8 cellular contexts compared by ENCODE assay signal in genomic region chr22:38872172-38872830, GRCh38. TPM values are rescaled to one million over a fixed set of nuclear protein-coding genes. Genes with fewer than 3 reads are reported as not detected.
DNase-seq lines count a peak whose midpoint lies in the region; ATAC-seq, FAIRE-seq and TF ChIP-seq lines count a peak whose summit lies in the region.

Gene CBX6 (minus strand): TSS chr22:38872216. CDS start chr22:38872190, 26 bp downstream.

- peak in 1 of 2 experiments; percentile 15; a peak in 1 of 5 replicates for TF ChIP-seq EP300 in A549 (IDR thresholded peaks at IDR 0.05)

- TF ChIP-seq CTCF in A549 (IDR thresholded peaks at IDR 0.05) (no peak), WERI-Rb-1 (IDR thresholded peaks at IDR 0.05; ENCODE audit: low read depth, low read length) (no peak)

- H3K27me3 ChIP-seq in WERI-Rb-1 (ENCODE audit: insufficient read depth, low read depth, severe bottlenecking) (no peaks in the 10 kb centered on the region), skeletal muscle tissue (ENCODE audit: control insufficient read depth in 3 of 3, insufficient read depth in 3 of 3, low read length in 3 of 3) (no peaks in the 10 kb centered on the region)

- peak within 1 kb of the TSS; percentile 88 for H3K4me3 ChIP-seq in A549
- peak within 1 kb of the TSS; percentile 90 for H3K4me3 ChIP-seq in WERI-Rb-1 (ENCODE audit: low read depth, low read length)
- H3K4me3 ChIP-seq in iPS-18c (ENCODE audit: insufficient read depth, low read depth, low read length) = peak within 1 kb of the TSS; percentile 89
- peak within 1 kb of the TSS; percentile 79 to 91 (median 89) for H3K4me3 ChIP-seq in skeletal muscle tissue (ENCODE audit: low read length in 3 of 3)

- TF ChIP-seq POLR2A in A549 (IDR thresholded peaks at IDR 0.05; ENCODE audit: low read length) = peak; percentile 51

- no peak for FAIRE-seq in A549 (lab: Jason Lieb, UNC)

- POLR2A ChIA-PET in A549 (lab: Yijun Ruan, JAX) = interaction anchor here (0.6 to 2.4 kb wide), 5 partner anchors 10 to 131 kb away, joined by 3 to 18 read pairs (median 11); no protein-coding TSS in a partner anchor

- ATAC-seq in A549 = peak; percentile 65 to 72
- peak; percentile 60 for ATAC-seq in GM18868 (IDR thresholded peaks at IDR 0.05; ENCODE audit: unreplicated experiment)
- ATAC-seq in HG03159 (IDR thresholded peaks at IDR 0.05; ENCODE audit: unreplicated experiment) = peak; percentile 61

- WGBS in A549 (ENCODE audit: missing lambda C conversion rate) = 4% methylated on average over 5 of the region's 73 CpGs

- in situ Hi-C loops in T47D (cut with HindIII; ENCODE audit: low pct_unique_long_range_greater_than_20kb, low sequenced_read_pairs) = no loop called here

- H3K9ac ChIP-seq in skeletal muscle tissue (ENCODE audit: low read depth in 1 of 3, low read length in 3 of 3) = peak within 1 kb of the TSS; percentile 91 to 94 (median 94)

- H3K4me1 ChIP-seq in A549 (peaks cover 23% of the 10 kb centered on the region), skeletal muscle tissue (ENCODE audit: control insufficient read depth in 3 of 3, insufficient read depth in 3 of 3, low read length in 3 of 3) (peaks cover 26 to 34% (median 28%) of the 10 kb centered on the region in 3 donors)

- DNase-seq in A549 (ENCODE audit: low read depth in 1 of 2, low spot score in 1 of 2) = peak; percentile 86 to 91
- DNase-seq in NCI-H2227 treated with DMSO at 0.1 percent for 48 hours (lab: John Stamatoyannopoulos, UW) = peak; percentile 89
- peak; percentile 95 for DNase-seq in WERI-Rb-1
- peak; percentile 93 to 94 for DNase-seq in T47D (ENCODE audit: low read depth in 1 of 2, low spot score in 1 of 2)

- peaks cover 31% of the 10 kb centered on the region for H3K36me3 ChIP-seq in WERI-Rb-1
- H3K36me3 ChIP-seq in skeletal muscle tissue (ENCODE audit: control insufficient read depth in 3 of 3, insufficient read depth in 3 of 3, low read length in 3 of 3) = peaks cover 0 to 16% (median 10%) of the 10 kb centered on the region in 3 donors

- H3K4me2 ChIP-seq in A549 = peak within 1 kb of the TSS; percentile 91

- no peaks in the 10 kb centered on the region for H3K9me3 ChIP-seq in A549
- H3K9me3 ChIP-seq in WERI-Rb-1 (ENCODE audit: severe bottlenecking) = no peaks in the 10 kb centered on the region
- H3K9me3 ChIP-seq in iPS-18c (ENCODE audit: control insufficient read depth, insufficient read depth, low read length) = peaks cover 2% of the 10 kb centered on the region
- H3K9me3 ChIP-seq in skeletal muscle tissue (ENCODE audit: control insufficient read depth in 3 of 3, low read length in 3 of 3) = no peaks in the 10 kb centered on the region

- CTCF ChIA-PET in A549 (lab: Yijun Ruan, JAX) = interaction anchor here (1.1 to 9.2 kb wide), 6 partner anchors 34 to 131 kb away, joined by 3 to 112 read pairs (median 38); no protein-coding TSS in a partner anchor

- TF ChIP-seq RAD21 in A549 (conservative IDR thresholded peaks at IDR 0.05 in 1 of 2, IDR thresholded peaks at IDR 0.05 in 1 of 2) = no peak

- H3K27ac ChIP-seq in A549 = peak within 1 kb of the TSS; percentile 99 to 100
- peak within 1 kb of the TSS; percentile 94 for H3K27ac ChIP-seq in WERI-Rb-1
- H3K27ac ChIP-seq in skeletal muscle tissue (ENCODE audit: low read depth, low read length) = peak within 1 kb of the TSS; percentile 90

TF ChIP-seq in A549, 52 proteins besides CTCF, POLR2A, EP300 and RAD21:
- TF ChIP-seq EHF (CRISPR knock-in tag; IDR thresholded peaks at IDR 0.05) (no peak), USF2 (IDR thresholded peaks at IDR 0.05) (peak; percentile 74), RNF2 (IDR thresholded peaks at IDR 0.05; ENCODE audit: borderline replicate concordance, low read depth) (no peak), CBX8 (IDR thresholded peaks at IDR 0.05) (no peak), NR3C1 (IDR thresholded peaks at IDR 0.05) (no peak), CBX2 (IDR thresholded peaks at IDR 0.05; ENCODE audit: borderline replicate concordance, low read depth) (no peak), SREBF2 (IDR thresholded peaks at IDR 0.05) (no peak), RFX5 (IDR thresholded peaks at IDR 0.05) (peak; percentile 56; the same call in 1 of the 2 replicates), GATA3 (IDR thresholded peaks at IDR 0.05; ENCODE audit: borderline replicate concordance) (no peak), MAZ (IDR thresholded peaks at IDR 0.05; ENCODE audit: borderline replicate concordance, low read depth, low read length) (0 out of 2 replicates have a peak, but pooled peaks have one; percentile 71), ESRRA (IDR thresholded peaks at IDR 0.05; ENCODE audit: borderline replicate concordance, low read length) (no peak), E2F6 (IDR thresholded peaks at IDR 0.05; ENCODE audit: borderline replicate concordance, low read depth) (no peak), MAFK (IDR thresholded peaks at IDR 0.05; ENCODE audit: partially characterized antibody) (peak; percentile 64), MAX (IDR thresholded peaks at IDR 0.05) (peak; percentile 24), JUN (IDR thresholded peaks at IDR 0.05) (peak in 1 of 2 experiments; percentile 62; a peak in 2 of 5 replicates), TP53 (CRISPR knock-in tag; IDR thresholded peaks at IDR 0.05) (no peak), CEBPB (IDR thresholded peaks at IDR 0.05) (no peak), BCL3 (IDR thresholded peaks at IDR 0.05) (peak; percentile 62; the same call in 1 of the 3 replicates)

RNA-seq across cellular contexts. Expression of gene CBX6, which starts in this region (rescaled TPM):
- polyA plus RNA-seq in A549 (2011; rRNA removed) (9.8 and 10.4 TPM in 2 replicates), A549 (2017; fragmentation: RNase III; extraction: RNeasy Plus Mini Kit Qiagen cat#74134 plus additional on column Dnase treatment) (22.1 to 24.0 TPM (median 22.4 TPM) in 3 replicates)
- polyA plus RNA-seq in A549 (2012; cell fraction: cytosol; rRNA removed) = 7.6 and 10.4 TPM in 2 replicates
- 25.0 and 36.1 TPM in 2 replicates for polyA plus RNA-seq in A549 (2012; cell fraction: nucleus; rRNA removed)
- 35.3 and 40.2 TPM in 2 replicates for polyA minus RNA-seq in A549 (2011; rRNA and poly(A)+ RNA removed)
- 19.3 TPM for total RNA-seq in skeletal muscle tissue

Comparison
In these comparisons a context has a peak if more than half of its experiments do, and no peak if none do; other contexts are left out.
1. Peak in every context shown above with its lines: DNase-seq, ATAC-seq, H3K4me3 ChIP-seq and H3K27ac ChIP-seq.